In genomic region chr3:113339616-113340244, GRCh38 we compare ENCODE assay signal across 18 cellular contexts.
DNase-seq lines count a peak whose midpoint lies in the region; ATAC-seq and TF ChIP-seq lines count a peak whose summit lies in the region.
"Had no signal": no experiment of that assay in that cellular context is flagged by ENCODE, and none has a peak within 500 bp of the region (broad histone marks: within the 10 kb centered on the region; RNA-seq: fewer than 3 reads in every experiment).

No MANE protein-coding gene starts in this region.

- no peak overlapping the region for H3K9ac ChIP-seq in OCI-LY3 (ENCODE audit: low read length)

- no peaks in the 10 kb centered on the region for H3K79me2 ChIP-seq in OCI-LY3 (ENCODE audit: low read length)

- H3K4me1 Mint-ChIP-seq in CD14-positive monocyte (no peaks in the 10 kb centered on the region), T-cell (no peaks in the 10 kb centered on the region)
- H3K4me1 Mint-ChIP-seq: activated naive CD4-positive, alpha-beta T cell treated with anti-CD3 and anti-CD28 coated beads, Interleukin-2, amount 10 ng/mL, durations not matched to agents 7 days and 5 days; stimulated activated effector memory CD8-positive, alpha-beta T cell treated with anti-CD3 and anti-CD28 coated beads, Interleukin-12 subunit alpha, Interleukin-12 subunit beta, amount 100 ng/mL, for 72 hours had no signal

- H3K4me3 ChIP-seq in A673 (ENCODE audit: low read depth, low read length, poor library complexity, severe bottlenecking) (no peak overlapping the region), GM12875 (ENCODE audit: low read depth, low read length) (no peak overlapping the region), OCI-LY3 (ENCODE audit: low read length) (no peak overlapping the region), fibroblast of mammary gland (ENCODE audit: control insufficient read depth, low read depth, low read length) (no peak overlapping the region)
- H3K4me3 ChIP-seq: heart right ventricle, left ventricle myocardium inferior had no signal

- DNase-seq in A673 (ENCODE audit: low spot score) (peak; percentile 17), fibroblast of mammary gland (ENCODE audit: low read depth) (no peak), inferior parietal cortex (ENCODE audit: extremely low spot score) (no peak), NCI-H187 treated with DMSO at 0.1 percent for 48 hours (lab: John Stamatoyannopoulos, UW) (no peak), CD14-positive monocyte (ENCODE audit: low spot score) (no peak), T-cell (no peak)
- DNase-seq: activated B cell treated with CpG ODN at 0.5 μM for 24 hours; activated naive CD4-positive, alpha-beta T cell treated with anti-CD3 and anti-CD28 coated beads, Interleukin-2, amount 10 ng/mL, durations not matched to agents 7 days and 5 days; C1 segment of cervical spinal cord; heart right ventricle; left ventricle myocardium inferior; naive B cell; NCI-H1436; retina; stimulated activated CD4-positive, alpha-beta T cell treated with anti-CD3 and anti-CD28 coated beads, Interleukin-4, amount 100 ng/mL, for 24 hours had no signal

- no peak overlapping the region for H3K27ac ChIP-seq in A673 (ENCODE audit: low read depth, low read length, poor library complexity, severe bottlenecking)
- H3K27ac ChIP-seq in OCI-LY3 (ENCODE audit: low read length) = no peak overlapping the region
- H3K27ac ChIP-seq: heart right ventricle, left ventricle myocardium inferior had no signal

- no peak overlapping the region for H2AFZ ChIP-seq in OCI-LY3 (ENCODE audit: low read depth, low read length)

- TF ChIP-seq CTCF in A673 (conservative IDR thresholded peaks at IDR 0.05; ENCODE audit: low read depth, low read length) (peak; percentile 61), GM12875 (IDR thresholded peaks at IDR 0.05; ENCODE audit: borderline replicate concordance, insufficient read depth, low read depth, low read length) (peak; percentile 11; the same call in 1 of the 2 replicates), OCI-LY3 (IDR thresholded peaks at IDR 0.05; ENCODE audit: low read depth, low read length) (peak; percentile 46), fibroblast of mammary gland (conservative IDR thresholded peaks at IDR 0.05; ENCODE audit: control insufficient read depth, insufficient read depth, low read depth, low read length) (peak; percentile 20), CD14-positive monocyte (IDR thresholded peaks at IDR 0.05) (no peak)

- no peaks in the 10 kb centered on the region for H3K4me1 ChIP-seq in A673 (ENCODE audit: insufficient read depth, low read length, poor library complexity, severe bottlenecking)
- H3K4me1 ChIP-seq in OCI-LY3 (ENCODE audit: low read length) = no peaks in the 10 kb centered on the region
- H3K4me1 ChIP-seq: heart right ventricle, left ventricle myocardium inferior had no signal

- no peaks in the 10 kb centered on the region for H4K20me1 ChIP-seq in OCI-LY3 (ENCODE audit: insufficient read depth, low read length)

- intact Hi-C loops in A673 (cut with micrococcal nuclease; ENCODE audit: unreplicated experiment) = no loop called here
- intact Hi-C loops in CD14-positive monocyte (cut with micrococcal nuclease) = no loop called here

- POLR2A ChIA-PET in A673 (lab: Charles Lee; ENCODE audit: low non-redundant PET) = no interaction called here
- POLR2A ChIA-PET in T-cell (lab: Charles Lee) = interaction anchor here in 1 of 2 donors (0.6 kb wide), 1 partner anchor 919 kb away, joined by 5 read pairs; no protein-coding TSS in a partner anchor

- no peaks in the 10 kb centered on the region for H3K36me3 ChIP-seq in A673 (ENCODE audit: insufficient read depth, low read length, poor library complexity, severe bottlenecking)
- H3K36me3 ChIP-seq in OCI-LY3 (replicated peaks; ENCODE audit: low read depth, low read length) = no peaks in the 10 kb centered on the region
- H3K36me3 ChIP-seq: heart right ventricle had no signal

- BruUV-seq in A673 (replicated peaks; lab: Mats Ljungman, UMichigan) = no TSS peak

- H3K4me3 Mint-ChIP-seq in CD14-positive monocyte = no peak overlapping the region
- no peak overlapping the region for H3K4me3 Mint-ChIP-seq in T-cell
- H3K4me3 Mint-ChIP-seq: activated B cell treated with CpG ODN at 0.5 μM for 24 hours; activated naive CD4-positive, alpha-beta T cell treated with anti-CD3 and anti-CD28 coated beads, Interleukin-2, amount 10 ng/mL, durations not matched to agents 7 days and 5 days; stimulated activated effector memory CD8-positive, alpha-beta T cell treated with anti-CD3 and anti-CD28 coated beads, Interleukin-12 subunit alpha, Interleukin-12 subunit beta, amount 100 ng/mL, for 72 hours had no signal

- no peak overlapping the region for H3K4me2 ChIP-seq in OCI-LY3 (ENCODE audit: low read length)

- ATAC-seq in T-cell (replicated peaks in 1 of 4) = no peak
- ATAC-seq: heart right ventricle; stimulated activated effector memory CD8-positive, alpha-beta T cell treated with anti-CD3 and anti-CD28 coated beads, Interleukin-12 subunit alpha, Interleukin-12 subunit beta, amount 100 ng/mL, for 72 hours had no signal

- CTCF ChIA-PET in A673 (lab: Charles Lee) = interaction anchor here (0.6 kb wide), 1 partner anchor 1019 kb away, joined by 3 read pairs; no protein-coding TSS in a partner anchor
- CTCF ChIA-PET in T-cell (lab: Charles Lee) = no interaction called here

- peaks cover 0 to 6% (median 0%) of the 10 kb centered on the region in 7 donors for H3K9me3 Mint-ChIP-seq in CD14-positive monocyte
- no peaks in the 10 kb centered on the region for H3K9me3 Mint-ChIP-seq in T-cell
- H3K9me3 Mint-ChIP-seq: activated B cell treated with CpG ODN at 0.5 μM for 24 hours; activated naive CD4-positive, alpha-beta T cell treated with anti-CD3 and anti-CD28 coated beads, Interleukin-2, amount 10 ng/mL, durations not matched to agents 7 days and 5 days; naive B cell; stimulated activated effector memory CD8-positive, alpha-beta T cell treated with anti-CD3 and anti-CD28 coated beads, Interleukin-12 subunit alpha, Interleukin-12 subunit beta, amount 100 ng/mL, for 72 hours had no signal

- H3K27me3 ChIP-seq in A673 (replicated peaks; ENCODE audit: insufficient read depth, low read depth, low read length, poor library complexity) (no peaks in the 10 kb centered on the region), OCI-LY3 (ENCODE audit: low read depth, low read length) (no peaks in the 10 kb centered on the region)
- H3K27me3 ChIP-seq: heart right ventricle had no signal

- peaks cover 0 to 3% (median 2%) of the 10 kb centered on the region in 3 donors for H3K27me3 Mint-ChIP-seq in CD14-positive monocyte (ENCODE audit: low read depth in 3 of 3)
- H3K27me3 Mint-ChIP-seq in T-cell = no peaks in the 10 kb centered on the region
- H3K27me3 Mint-ChIP-seq: activated B cell treated with CpG ODN at 0.5 μM for 24 hours; activated naive CD4-positive, alpha-beta T cell treated with anti-CD3 and anti-CD28 coated beads, Interleukin-2, amount 10 ng/mL, durations not matched to agents 7 days and 5 days; naive B cell had no signal

- H3K27ac Mint-ChIP-seq in CD14-positive monocyte (no peak overlapping the region), T-cell (no peak overlapping the region)
- H3K27ac Mint-ChIP-seq: activated B cell treated with CpG ODN at 0.5 μM for 24 hours; activated naive CD4-positive, alpha-beta T cell treated with anti-CD3 and anti-CD28 coated beads, Interleukin-2, amount 10 ng/mL, durations not matched to agents 7 days and 5 days; stimulated activated effector memory CD8-positive, alpha-beta T cell treated with anti-CD3 and anti-CD28 coated beads, Interleukin-12 subunit alpha, Interleukin-12 subunit beta, amount 100 ng/mL, for 72 hours had no signal

- H3K9me3 ChIP-seq in A673 (ENCODE audit: low read depth, low read length, poor library complexity, severe bottlenecking) (no peaks in the 10 kb centered on the region), OCI-LY3 (ENCODE audit: insufficient read depth, low read length) (no peaks in the 10 kb centered on the region)

- peaks cover 0 to 3% of the 10 kb centered on the region in 2 donors for H3K36me3 Mint-ChIP-seq in CD14-positive monocyte
- H3K36me3 Mint-ChIP-seq in T-cell = peaks cover 22% of the 10 kb centered on the region
- H3K36me3 Mint-ChIP-seq: activated naive CD4-positive, alpha-beta T cell treated with anti-CD3 and anti-CD28 coated beads, Interleukin-2, amount 10 ng/mL, durations not matched to agents 7 days and 5 days; naive B cell; stimulated activated effector memory CD8-positive, alpha-beta T cell treated with anti-CD3 and anti-CD28 coated beads, Interleukin-12 subunit alpha, Interleukin-12 subunit beta, amount 100 ng/mL, for 72 hours had no signal
